Comparison of ENCODE assay signal across 34 cellular contexts in the genomic region with DNA sequence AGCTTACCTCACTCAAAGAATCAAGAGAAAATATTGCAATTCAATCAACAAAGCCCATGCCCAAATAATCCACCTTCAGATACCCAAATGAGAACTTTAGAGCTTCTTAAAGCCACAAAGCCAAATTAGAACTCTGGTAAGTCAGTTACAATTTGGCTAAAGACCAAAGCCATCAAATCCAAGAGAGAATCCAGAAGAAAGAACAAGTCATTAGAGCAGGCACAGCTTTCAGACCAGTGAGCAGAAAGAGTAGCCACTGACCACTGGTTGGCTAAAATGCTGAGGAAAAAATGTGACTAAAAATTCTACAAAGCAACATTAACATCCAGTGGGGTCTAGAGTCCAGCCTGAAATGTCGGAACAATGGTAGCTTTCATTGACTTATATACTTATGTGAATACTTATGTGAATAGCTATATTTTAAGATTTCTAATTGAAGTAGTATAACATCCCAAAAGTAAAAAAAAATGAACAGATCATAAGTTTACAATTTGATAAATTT.
"Had no signal": no experiment of that assay in that cellular context is flagged by ENCODE, and none has a peak within 500 bp of the region (broad histone marks: within the 10 kb centered on the region; RNA-seq: fewer than 3 reads in every experiment).

No MANE protein-coding gene starts in this region.

- H3K4me3 ChIP-seq: adrenal gland, ascending aorta, body of pancreas, breast epithelium, cardiac muscle cell had no signal

- ATAC-seq: activated naive CD4-positive, alpha-beta T cell treated with anti-CD3 and anti-CD28 coated beads, Interleukin-2, amount 50 U/mL, for 72 hours; activated naive CD8-positive, alpha-beta T cell treated with anti-CD3 and anti-CD28 coated beads, Interleukin-2, amount 50 U/mL, for 24 hours; activated T-cell treated with anti-CD3 and anti-CD28 coated beads, Interleukin-2, amount 50 U/mL, for 4 hours; activated T-cell treated with anti-CD3 and anti-CD28 coated beads, Interleukin-2, amount 50 U/mL, for 72 hours; activated T-helper 17 cell treated with anti-CD3 and anti-CD28 coated beads, Interleukin-2, amount 50 U/mL, for 72 hours; body of pancreas had no signal

- H3K27ac ChIP-seq: adrenal gland, ascending aorta, body of pancreas, brain microvascular endothelial cell, breast epithelium, cardiac muscle cell had no signal

- H3K27me3 ChIP-seq: adrenal gland, ascending aorta, body of pancreas, brain microvascular endothelial cell, breast epithelium, cardiac muscle cell had no signal

- FAIRE-seq: astrocyte, bronchial epithelial cell had no signal

- H3K9me3 ChIP-seq: adrenal gland, ascending aorta, body of pancreas, breast epithelium had no signal

- H3K4me1 ChIP-seq: adrenal gland, ascending aorta, body of pancreas, breast epithelium had no signal

- H3K36me3 ChIP-seq: adrenal gland, ascending aorta, brain microvascular endothelial cell, breast epithelium, cardiac muscle cell had no signal

- DNase-seq: activated effector memory CD4-positive, alpha-beta T cell treated with anti-CD3 and anti-CD28 coated beads, Interleukin-2, amount 50 U/mL, for 16 hours; activated effector memory CD4-positive, alpha-beta T cell treated with Interleukin-2 at 50 U/mL for 16 hours; activated gamma-delta T cell; activated gamma-delta T cell treated with Interleukin-2 at 50 U/mL for 16 hours; activated naive CD4-positive, alpha-beta T cell; activated naive CD4-positive, alpha-beta T cell treated with anti-CD3 and anti-CD28 coated beads for 36 hours; activated naive CD4-positive, alpha-beta T cell treated with anti-CD3 and anti-CD28 coated beads, Interleukin-2, amount 10 ng/mL, durations not matched to agents 7 days and 5 days; activated naive CD4-positive, alpha-beta T cell treated with anti-CD3 and anti-CD28 coated beads, Interleukin-2, amount 50 U/mL, for 16 hours; activated naive CD4-positive, alpha-beta T cell treated with Interleukin-2 at 50 U/mL for 16 hours; activated naive CD8-positive, alpha-beta T cell treated with anti-CD3 and anti-CD28 coated beads for 36 hours; activated naive CD8-positive, alpha-beta T cell treated with anti-CD3 and anti-CD28 coated beads, Interleukin-2, amount 10 ng/mL, durations not matched to agents 7 days and 5 days; activated naive CD8-positive, alpha-beta T cell treated with anti-CD3 and anti-CD28 coated beads, Interleukin-2, amount 50 U/mL, for 24 hours; activated T-cell treated with anti-CD3 and anti-CD28 coated beads, Interleukin-2, amount 50 U/mL, for 1 hour; activated T-cell treated with anti-CD3 and anti-CD28 coated beads, Interleukin-2, amount 50 U/mL, for 24 hours; activated T-cell treated with anti-CD3 and anti-CD28 coated beads, Interleukin-2, amount 50 U/mL, for 4 hours; activated T-cell treated with anti-CD3 and anti-CD28 coated beads, Interleukin-2, amount 50 U/mL, for 48 hours; activated T-cell treated with anti-CD3 and anti-CD28 coated beads, Interleukin-2, amount 50 U/mL, for 72 hours; adrenal gland; amniotic stem cell; amygdala; anterior cingulate cortex; aorta; body of pancreas; brain microvascular endothelial cell; caudate nucleus; central memory CD4-positive, alpha-beta T cell; cerebellar nuclear complex had no signal
